ENCODE assay signal across 1 cellular context in the genomic region with DNA sequence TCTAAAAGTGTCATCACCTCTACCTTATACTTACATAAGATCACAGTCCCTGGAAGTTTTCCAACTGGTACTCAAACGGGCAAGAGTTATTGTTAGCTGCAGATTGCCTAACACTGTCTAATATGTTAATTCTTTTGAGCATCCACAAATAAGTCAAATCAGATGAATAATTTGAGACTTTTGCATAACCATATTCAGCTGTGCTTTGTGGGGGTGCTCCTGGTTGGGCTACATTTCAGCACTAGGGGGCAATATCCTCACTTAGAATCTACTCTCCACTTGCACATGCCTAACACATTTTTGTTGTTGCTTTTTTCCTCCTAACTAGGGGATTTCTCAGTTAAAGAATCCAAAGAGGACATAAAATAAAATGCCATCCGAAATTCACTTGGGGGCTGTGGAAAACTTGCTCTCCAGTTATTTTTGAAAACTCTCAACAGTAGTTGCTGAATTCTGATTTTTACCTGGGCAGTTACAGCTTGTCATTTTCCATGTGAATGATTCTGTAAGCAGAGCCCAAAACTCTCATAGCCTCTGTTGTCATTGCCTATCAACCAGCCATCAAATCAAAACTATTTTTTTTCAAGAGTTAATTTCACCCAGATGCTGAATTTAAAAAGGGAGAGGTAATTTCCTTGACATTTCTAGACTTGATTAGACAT.
TF ChIP-seq lines count a peak whose summit lies in the region.

No MANE protein-coding gene starts in this region.

TF ChIP-seq in HCT116, 20 proteins besides CTCF, POLR2A, EP300 and RAD21 (continued from another document):
- TF ChIP-seq REST (IDR thresholded peaks at IDR 0.05; ENCODE audit: low read depth) = no peak
